Comparison of ENCODE assay signal across 25 cellular contexts in genomic region chr4:81512945-81513584, GRCh38. TPM values are rescaled to one million over a fixed set of nuclear protein-coding genes. Genes with fewer than 3 reads are reported as not detected.
DNase-seq lines count a peak whose midpoint lies in the region; ATAC-seq and TF ChIP-seq lines count a peak whose summit lies in the region.
"Had no signal": no experiment of that assay in that cellular context is flagged by ENCODE, and none has a peak within 500 bp of the region (broad histone marks: within the 10 kb centered on the region; RNA-seq: fewer than 3 reads in every experiment).

No MANE protein-coding gene starts in this region.

- no peaks in the 10 kb centered on the region for H3K9me3 Mint-ChIP-seq in GM23338
- H3K9me3 Mint-ChIP-seq in central memory CD8-positive, alpha-beta T cell, result no peaks in the 10 kb centered on the region
- no peaks in the 10 kb centered on the region for H3K9me3 Mint-ChIP-seq in neural progenitor cell
- H3K9me3 Mint-ChIP-seq in MCF 10A (ENCODE audit: unreplicated experiment), result no peaks in the 10 kb centered on the region

- H3K27me3 ChIP-seq in GM23338 (ENCODE audit: insufficient read depth) (no peaks in the 10 kb centered on the region), Loucy (ENCODE audit: insufficient read depth, low read length, poor library complexity, severe bottlenecking) (no peaks in the 10 kb centered on the region), neural progenitor cell (no peaks in the 10 kb centered on the region), osteoblast (ENCODE audit: insufficient read depth, low read length) (no peaks in the 10 kb centered on the region)
- H3K27me3 ChIP-seq: ascending aorta, dorsolateral prefrontal cortex had no signal

- H3K36me3 Mint-ChIP-seq in GM23338 (ENCODE audit: low read depth) (no peaks in the 10 kb centered on the region), neural progenitor cell (peaks cover 2% of the 10 kb centered on the region), MCF 10A (ENCODE audit: insufficient read depth, unreplicated experiment) (no peaks in the 10 kb centered on the region)
- H3K36me3 Mint-ChIP-seq in central memory CD8-positive, alpha-beta T cell (ENCODE audit: insufficient read depth), result peaks cover 4% of the 10 kb centered on the region

- H3K79me2 ChIP-seq in GM23338 (replicated peaks; ENCODE audit: insufficient read depth), result no peaks in the 10 kb centered on the region
- H3K79me2 ChIP-seq in Loucy (ENCODE audit: insufficient read depth, low read length), result no peaks in the 10 kb centered on the region
- H3K79me2 ChIP-seq in neural progenitor cell (ENCODE audit: low read depth), result no peaks in the 10 kb centered on the region
- H3K79me2 ChIP-seq in osteoblast (ENCODE audit: insufficient read depth, low read length), result no peaks in the 10 kb centered on the region

- H3K27me3 Mint-ChIP-seq in GM23338 (ENCODE audit: insufficient read depth, low read depth, poor library complexity) (no peaks in the 10 kb centered on the region), neural progenitor cell (ENCODE audit: insufficient read depth, low read depth) (peaks cover 4% of the 10 kb centered on the region), MCF 10A (ENCODE audit: insufficient read depth, unreplicated experiment) (no peaks in the 10 kb centered on the region)
- no peaks in the 10 kb centered on the region for H3K27me3 Mint-ChIP-seq in central memory CD8-positive, alpha-beta T cell

- H2AFZ ChIP-seq in GM23338, result no peak overlapping the region
- H2AFZ ChIP-seq in Loucy (ENCODE audit: low read length), result no peak overlapping the region
- no peak overlapping the region for H2AFZ ChIP-seq in neural progenitor cell (replicated peaks)
- H2AFZ ChIP-seq in osteoblast (ENCODE audit: low read length), result no peak overlapping the region

- H3K9me2 ChIP-seq in GM23338 (ENCODE audit: insufficient read depth) (no peaks in the 10 kb centered on the region), Loucy (replicated peaks; ENCODE audit: low read depth, low read length) (no peaks in the 10 kb centered on the region)

- peak overlapping the region; percentile 24; the same call in 1 of the 2 replicates for H3K27ac Mint-ChIP-seq in GM23338
- H3K27ac Mint-ChIP-seq in central memory CD8-positive, alpha-beta T cell (ENCODE audit: low read depth), result peak overlapping the region; percentile 39
- peak overlapping the region; percentile 15 for H3K27ac Mint-ChIP-seq in neural progenitor cell
- no peak overlapping the region for H3K27ac Mint-ChIP-seq in MCF 10A (ENCODE audit: low read depth, unreplicated experiment)

- peak overlapping the region; percentile 65 for H3K4me2 ChIP-seq in GM23338
- H3K4me2 ChIP-seq in Loucy (ENCODE audit: low read depth, low read length, poor library complexity, severe bottlenecking), result peak overlapping the region; percentile 57
- peak overlapping the region; percentile 64 for H3K4me2 ChIP-seq in neural progenitor cell
- H3K4me2 ChIP-seq in osteoblast (ENCODE audit: insufficient read depth, low read length), result no peak overlapping the region

- intact Hi-C loops in MCF 10A (cut with micrococcal nuclease), result no loop called here

- H3F3A ChIP-seq in GM23338 (replicated peaks; ENCODE audit: low read depth), result no peaks in the 10 kb centered on the region
- no peaks in the 10 kb centered on the region for H3F3A ChIP-seq in Loucy (ENCODE audit: low read depth)
- no peaks in the 10 kb centered on the region for H3F3A ChIP-seq in neural progenitor cell (ENCODE audit: low read depth)

- H3K9me3 ChIP-seq in Loucy (ENCODE audit: insufficient read depth, low read depth, low read length) (no peaks in the 10 kb centered on the region), neural progenitor cell (ENCODE audit: low read depth) (no peaks in the 10 kb centered on the region), osteoblast (ENCODE audit: low read depth, low read length) (no peaks in the 10 kb centered on the region)
- H3K9me3 ChIP-seq: ascending aorta, prostate gland, thoracic aorta had no signal

- POLR2A ChIA-PET in MCF 10A (lab: Yijun Ruan, JAX), result no interaction called here

- CTCF ChIA-PET in MCF 10A (lab: Yijun Ruan, JAX), result interaction anchor here (0.5 kb wide), 1 partner anchor 749 kb away, joined by 3 read pairs; no protein-coding TSS in a partner anchor

- H3K4me1 ChIP-seq in GM23338 (ENCODE audit: insufficient read depth) (peaks cover 18% of the 10 kb centered on the region), Loucy (ENCODE audit: insufficient read depth, low read length, poor library complexity, severe bottlenecking) (peaks cover 64% of the 10 kb centered on the region), neural progenitor cell (peaks cover 37% of the 10 kb centered on the region), osteoblast (ENCODE audit: insufficient read depth, low read length) (no peaks in the 10 kb centered on the region)
- H3K4me1 ChIP-seq: ascending aorta, prostate gland had no signal

- H3K4me3 Mint-ChIP-seq in GM23338 (peak overlapping the region; percentile 30; the same call in 1 of the 3 replicates), neural progenitor cell (no peak overlapping the region), MCF 10A (ENCODE audit: unreplicated experiment) (no peak overlapping the region)
- H3K4me3 Mint-ChIP-seq in central memory CD8-positive, alpha-beta T cell, result no peak overlapping the region

- H3K27ac ChIP-seq in GM23338 (ENCODE audit: low read depth) (no peak overlapping the region), neural progenitor cell (no peak overlapping the region), osteoblast (ENCODE audit: low read depth, low read length) (no peak overlapping the region)
- H3K27ac ChIP-seq: ascending aorta, dorsolateral prefrontal cortex, prostate gland, thoracic aorta had no signal

- H3K4me3 ChIP-seq in GM23338 (no peak overlapping the region), Loucy (ENCODE audit: low read length, poor library complexity, severe bottlenecking) (peak overlapping the region; percentile 40), neural progenitor cell (peak overlapping the region; percentile 16), osteoblast (ENCODE audit: insufficient read depth, low read length) (no peak overlapping the region)
- H3K4me3 ChIP-seq: ascending aorta, dorsolateral prefrontal cortex, prostate gland, thoracic aorta had no signal

- BruUV-seq in MCF 10A (replicated peaks; lab: Mats Ljungman, UMichigan), result no TSS peak

- no peaks in the 10 kb centered on the region for H3K36me3 ChIP-seq in GM23338 (ENCODE audit: insufficient read depth)
- H3K36me3 ChIP-seq in Loucy (ENCODE audit: insufficient read depth, low read length), result no peaks in the 10 kb centered on the region
- H3K36me3 ChIP-seq in neural progenitor cell, result no peaks in the 10 kb centered on the region
- no peaks in the 10 kb centered on the region for H3K36me3 ChIP-seq in osteoblast (ENCODE audit: insufficient read depth, low read length)
- H3K36me3 ChIP-seq: ascending aorta, prostate gland, thoracic aorta had no signal

- ATAC-seq in GM23338, result peak; percentile 63
- no peak for ATAC-seq in central memory CD8-positive, alpha-beta T cell (replicated peaks; ENCODE audit: extremely low read depth, poor library complexity, severe bottlenecking)
- ATAC-seq: activated CD4-positive, CD25-positive, alpha-beta regulatory T cell treated with anti-CD3 and anti-CD28 coated beads, Interleukin-2, amount 50 U/mL, for 24 hours; left ventricle myocardium superior had no signal

- H3K4me1 Mint-ChIP-seq in GM23338 (peaks cover 41% of the 10 kb centered on the region), neural progenitor cell (peaks cover 47% of the 10 kb centered on the region), MCF 10A (ENCODE audit: insufficient read depth, unreplicated experiment) (no peaks in the 10 kb centered on the region)
- H3K4me1 Mint-ChIP-seq in central memory CD8-positive, alpha-beta T cell, result peaks cover 4% of the 10 kb centered on the region

- H3K9ac ChIP-seq in Loucy (ENCODE audit: low read depth, low read length, poor library complexity, severe bottlenecking) (peak overlapping the region; percentile 33), neural progenitor cell (no peak overlapping the region)

- DNase-seq in GM23338 (ENCODE audit: low spot score) (no peak), neural progenitor cell (ENCODE audit: low spot score) (no peak), SHP77 treated with DMSO at 0.1 percent for 48 hours (lab: John Stamatoyannopoulos, UW) (no peak), MCF 10A (ENCODE audit: unreplicated experiment) (no peak), osteoblast (ENCODE audit: insufficient read length, low spot score, missing footprints) (no peak)
- no peak for DNase-seq in central memory CD8-positive, alpha-beta T cell (ENCODE audit: low spot score in 2 of 2)
- DNase-seq: activated naive CD4-positive, alpha-beta T cell treated with anti-CD3 and anti-CD28 coated beads, Interleukin-2, amount 50 U/mL, for 16 hours; caudate nucleus; DMS53; dorsolateral prefrontal cortex; erythroblast; foreskin fibroblast; HCEC 1CT; Kasumi-1; left ventricle myocardium superior; NCI-H2107; stimulated activated CD4-positive, alpha-beta T cell treated with anti-CD3 and anti-CD28 coated beads, Interleukin-1b, Interleukin-23, amount 100 ng/mL, for 48 hours; stimulated activated naive CD4-positive, alpha-beta T cell; T-helper 9 cell had no signal

- H4K20me1 ChIP-seq in GM23338 (replicated peaks; ENCODE audit: insufficient read depth), result no peaks in the 10 kb centered on the region
- no peaks in the 10 kb centered on the region for H4K20me1 ChIP-seq in Loucy (ENCODE audit: insufficient read depth, low read length, poor library complexity, severe bottlenecking)
- no peaks in the 10 kb centered on the region for H4K20me1 ChIP-seq in neural progenitor cell (ENCODE audit: low read depth)
- no peaks in the 10 kb centered on the region for H4K20me1 ChIP-seq in osteoblast (ENCODE audit: insufficient read depth, low read length)

- TF ChIP-seq CTCF in GM23338 (conservative IDR thresholded peaks at IDR 0.05; ENCODE audit: low read depth in 2 of 2) (no peak), Loucy (conservative IDR thresholded peaks at IDR 0.05; ENCODE audit: low read length) (no peak), neural progenitor cell (IDR thresholded peaks at IDR 0.05) (no peak), MCF 10A (IDR thresholded peaks at IDR 0.05; ENCODE audit: unreplicated experiment) (no peak), osteoblast (IDR thresholded peaks at IDR 0.05; ENCODE audit: extremely low read depth, low read depth, low read length) (no peak)

TF ChIP-seq in GM23338, 12 proteins besides CTCF, POLR2A, EP300 and RAD21 (continues in another document):
- no peak for TF ChIP-seq POLR2AphosphoS5 (IDR thresholded peaks at IDR 0.05; ENCODE audit: low read depth)
- TF ChIP-seq ZNF331 (CRISPR knock-in tag; IDR thresholded peaks at IDR 0.05; ENCODE audit: low read depth), result no peak
- no peak for TF ChIP-seq CREB1 (CRISPR knock-in tag; IDR thresholded peaks at IDR 0.05; ENCODE audit: low read depth)

RNA-seq across cellular contexts. Expression of gene RASGEF1B, which starts 41.4 kb away (rescaled TPM):
- 2.8 and 5.3 TPM in 2 replicates for total RNA-seq in GM23338 (2014; rRNA removed; shearing (Covaris generic))
- polyA plus RNA-seq in GM23338 (2016; fragmentation: Nextera tagmentation; extraction: Ambion mirVana), result 5.2 and 5.6 TPM in 2 replicates
- total RNA-seq in neural progenitor cell (ENCODE audit: low replicate concordance), result 7.5 and 9.4 TPM in 2 replicates
- 4.8 and 5.4 TPM in 2 replicates for total RNA-seq in MCF 10A (2022)
- 4.1 and 5.8 TPM in 2 replicates for total RNA-seq in osteoblast
- total RNA-seq: HT1080 had no signal

Comparison
In these comparisons a context has a peak if more than half of its experiments do, and no peak if none do; other contexts are left out.
1. H3K4me3 ChIP-seq: peak in Loucy (single experiment) and neural progenitor cell (single experiment); none in GM23338 (single experiment) and osteoblast (single experiment).